In the genomic region with DNA sequence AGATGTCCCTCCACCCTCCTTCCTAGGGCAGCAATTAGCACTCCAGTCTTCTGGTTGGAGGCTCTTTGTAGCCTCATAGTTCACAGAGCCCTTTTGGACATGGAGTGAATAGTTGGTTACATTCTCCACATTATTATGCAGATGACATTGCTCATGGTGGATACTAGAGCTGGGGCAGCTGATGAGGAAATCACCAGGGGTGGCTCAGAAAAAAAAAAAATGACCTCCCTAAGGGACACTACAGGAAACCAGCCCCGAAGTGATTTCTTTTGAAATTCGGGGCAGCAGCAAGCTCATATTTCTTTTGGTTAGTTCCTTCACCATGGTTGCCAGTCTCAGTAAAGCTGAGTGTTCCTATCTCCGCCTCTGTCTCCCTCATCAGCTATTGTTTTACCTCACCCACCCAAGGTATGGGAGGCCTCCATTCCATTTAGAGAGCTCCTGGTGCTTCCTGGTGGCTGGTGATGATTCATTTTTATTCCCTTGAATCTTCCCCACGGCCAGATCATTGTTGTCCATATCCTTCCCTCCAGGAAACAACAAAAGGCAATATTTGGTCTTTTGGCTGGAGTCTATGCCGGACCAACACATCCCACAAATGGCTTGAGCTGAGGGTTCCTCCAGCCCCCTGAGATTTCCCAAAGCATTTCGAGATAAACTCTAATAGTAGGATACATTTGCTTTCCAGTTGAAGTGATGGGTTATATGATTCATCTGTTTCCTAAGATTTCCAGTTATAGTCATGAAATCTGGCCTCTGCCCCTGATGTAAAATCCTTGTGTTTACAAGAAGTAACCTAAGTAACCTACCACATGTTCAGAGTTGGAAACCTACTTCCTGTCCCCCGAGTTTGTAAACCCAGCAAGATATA, we compare ENCODE assay signal across 12 cellular contexts. TPM values are rescaled to one million over a fixed set of nuclear protein-coding genes. Genes with fewer than 3 reads are reported as not detected.
DNase-seq lines count a peak whose midpoint lies in the region; ATAC-seq, FAIRE-seq and TF ChIP-seq lines count a peak whose summit lies in the region.
"Had no signal": no experiment of that assay in that cellular context is flagged by ENCODE, and none has a peak within 500 bp of the region (broad histone marks: within the 10 kb centered on the region; RNA-seq: fewer than 3 reads in every experiment).

No MANE protein-coding gene starts in this region.

- POLR2A ChIA-PET in endothelial cell of umbilical vein (lab: Charles Lee): no interaction called here

- no peaks in the 10 kb centered on the region for H3K36me3 Mint-ChIP-seq in CD14-positive monocyte

- H3K36me3 ChIP-seq in ACC112 (ENCODE audit: insufficient read depth, low read length) (no peaks in the 10 kb centered on the region), HUES48 (ENCODE audit: control insufficient read depth, insufficient read depth, low read length) (no peaks in the 10 kb centered on the region), endothelial cell of umbilical vein (ENCODE audit: control insufficient read depth in 2 of 2, extremely low read depth in 1 of 2, insufficient read depth in 2 of 2, low read length in 2 of 2) (no peaks in the 10 kb centered on the region)
- H3K36me3 ChIP-seq: ovary, uterus had no signal

- H3K9me1 ChIP-seq in endothelial cell of umbilical vein (replicated peaks; ENCODE audit: control insufficient read depth, extremely low read depth, insufficient read depth, low read length): no peaks in the 10 kb centered on the region

- H3K9ac ChIP-seq in HUES48 (ENCODE audit: low read depth, low read length) (no peak overlapping the region), endothelial cell of umbilical vein (replicated peaks; ENCODE audit: extremely low read depth, insufficient read depth, low read length) (no peak overlapping the region)

- TF ChIP-seq POLR2A in endothelial cell of umbilical vein (IDR thresholded peaks at IDR 0.05; ENCODE audit: low read depth, low read length): no peak

- peak overlapping the region; percentile 1 for H3K4me2 ChIP-seq in endothelial cell of umbilical vein (ENCODE audit: insufficient read depth, low read length)

- H3K27me3 Mint-ChIP-seq in CD14-positive monocyte (ENCODE audit: low read depth in 3 of 3): no peaks in the 10 kb centered on the region

- H3K4me3 ChIP-seq in ACC112 (ENCODE audit: low read depth, low read length) (peak overlapping the region; percentile 50), HUES48 (ENCODE audit: low read depth, low read length) (no peak overlapping the region), endothelial cell of umbilical vein (replicated peaks in 1 of 3; ENCODE audit: insufficient read depth in 1 of 3, low read depth in 1 of 3, low read length in 3 of 3) (no peak overlapping the region)
- H3K4me3 ChIP-seq: ovary, uterus had no signal

- H3K4me1 Mint-ChIP-seq in CD14-positive monocyte: peaks cover 2% of the 10 kb centered on the region

- DNase-seq in endothelial cell of umbilical vein (ENCODE audit: low read depth, low spot score) (peak; percentile 33), medulla oblongata (ENCODE audit: extremely low spot score) (peak; percentile 28), GM20000 (ENCODE audit: low spot score) (no peak), CD14-positive monocyte (ENCODE audit: low spot score) (no peak)
- DNase-seq: Caco-2, ovary, uterus had no signal

- no peak for ATAC-seq in GM18858 (IDR thresholded peaks at IDR 0.05; ENCODE audit: unreplicated experiment)
- no peak for ATAC-seq in HG02759 (IDR thresholded peaks at IDR 0.05; ENCODE audit: unreplicated experiment)

- CTCF ChIA-PET in endothelial cell of umbilical vein (lab: Charles Lee): interaction anchor here (0.8 to 2.1 kb wide), 4 partner anchors 9 to 133 kb away, joined by 3 to 8 read pairs (median 3); no protein-coding TSS in a partner anchor

- H3K27me3 ChIP-seq in ACC112 (ENCODE audit: insufficient read depth, low read length): no peaks in the 10 kb centered on the region
- no peaks in the 10 kb centered on the region for H3K27me3 ChIP-seq in HUES48 (ENCODE audit: control insufficient read depth, insufficient read depth, low read length)
- no peaks in the 10 kb centered on the region for H3K27me3 ChIP-seq in endothelial cell of umbilical vein (ENCODE audit: control insufficient read depth in 2 of 2, insufficient read depth in 2 of 2, low read length in 2 of 2)
- H3K27me3 ChIP-seq: ovary, uterus had no signal

- dilution Hi-C loops in endothelial cell of umbilical vein (cut with MboI; ENCODE audit: extremely low pct_ligation_motif_present, low sequenced_read_pairs): no loop called here

- H3K9me3 ChIP-seq in HUES48 (ENCODE audit: control insufficient read depth, insufficient read depth, low read length): no peaks in the 10 kb centered on the region
- no peaks in the 10 kb centered on the region for H3K9me3 ChIP-seq in endothelial cell of umbilical vein (replicated peaks; ENCODE audit: control insufficient read depth, insufficient read depth, low read length)
- H3K9me3 ChIP-seq: Caco-2, ovary, uterus had no signal

- H4K20me1 ChIP-seq in endothelial cell of umbilical vein (replicated peaks; ENCODE audit: control insufficient read depth, extremely low read depth, insufficient read depth, low read length): no peaks in the 10 kb centered on the region

- H3K4me1 ChIP-seq in ACC112 (ENCODE audit: control insufficient read depth, insufficient read depth, low read length, unreplicated experiment) (peaks cover 40% of the 10 kb centered on the region), HUES48 (ENCODE audit: control insufficient read depth, insufficient read depth, low read length) (peaks cover 12% of the 10 kb centered on the region), endothelial cell of umbilical vein (ENCODE audit: control insufficient read depth, extremely low read depth, insufficient read depth, low read length) (peaks cover 11% of the 10 kb centered on the region)
- H3K4me1 ChIP-seq: uterus had no signal

- intact Hi-C loops in endothelial cell of umbilical vein (cut with micrococcal nuclease) (no loop called here), CD14-positive monocyte (cut with micrococcal nuclease) (no loop called here)

- peaks cover 0 to 13% (median 6%) of the 10 kb centered on the region in 7 donors for H3K9me3 Mint-ChIP-seq in CD14-positive monocyte
- H3K9me3 Mint-ChIP-seq: T-helper 2 cell treated with Interferon-gamma antibody and Interleukin-4, amounts not matched to agents 5 μg/mL and 100 μg/mL, for 36 hours had no signal

- peak; percentile 87 for FAIRE-seq in endothelial cell of umbilical vein (lab: Jason Lieb, UNC)

- H3K27ac ChIP-seq in ACC112 (ENCODE audit: low read depth, low read length): peak overlapping the region; percentile 97
- peak overlapping the region; percentile 55 for H3K27ac ChIP-seq in HUES48 (ENCODE audit: low read depth, low read length)
- peak overlapping the region; percentile 19 for H3K27ac ChIP-seq in endothelial cell of umbilical vein (ENCODE audit: insufficient read depth, low read depth, low read length)
- H3K27ac ChIP-seq: ovary, uterus had no signal

- H2AFZ ChIP-seq in ACC112 (ENCODE audit: low read length, unreplicated experiment) (peak overlapping the region; percentile 19), endothelial cell of umbilical vein (ENCODE audit: low read depth, low read length) (peak overlapping the region; percentile 3)

- H3K27ac Mint-ChIP-seq in CD14-positive monocyte: no peak overlapping the region
- H3K27ac Mint-ChIP-seq: T-helper 2 cell treated with Interferon-gamma antibody and Interleukin-4, amounts not matched to agents 5 μg/mL and 100 μg/mL, for 36 hours had no signal

- no peaks in the 10 kb centered on the region for H3K79me2 ChIP-seq in ACC112 (ENCODE audit: control insufficient read depth, insufficient read depth, low read length, unreplicated experiment)
- H3K79me2 ChIP-seq in endothelial cell of umbilical vein (ENCODE audit: control insufficient read depth, insufficient read depth, low read length): no peaks in the 10 kb centered on the region

- BruUV-seq in endothelial cell of umbilical vein (replicated peaks; lab: Mats Ljungman, UMichigan): no TSS peak

- no peak for TF ChIP-seq CTCF in endothelial cell of umbilical vein (IDR thresholded peaks at IDR 0.05; ENCODE audit: extremely low read depth in 1 of 2, insufficient read depth in 1 of 2, low read depth in 1 of 2, low read length in 2 of 2)
- TF ChIP-seq CTCF in GM20000 (IDR thresholded peaks at IDR 0.05; ENCODE audit: extremely low read depth, missing control alignments): no peak
- TF ChIP-seq CTCF in CD14-positive monocyte (IDR thresholded peaks at IDR 0.05): no peak

- H3K4me3 Mint-ChIP-seq in CD14-positive monocyte: no peak overlapping the region

TF ChIP-seq in endothelial cell of umbilical vein, 7 proteins besides CTCF, POLR2A, EP300 and RAD21:
- TF ChIP-seq MYC (IDR thresholded peaks at IDR 0.05; ENCODE audit: low read depth, low read length) (no peak), FOS (IDR thresholded peaks at IDR 0.05; ENCODE audit: borderline replicate concordance, insufficient read depth, low read length) (peak; percentile 66)
TF ChIP-seq in endothelial cell of umbilical vein: peak in this region for 1.

RNA-seq across cellular contexts. Expression of a gene that starts 56.2 kb away (rescaled TPM):
- 33.0 and 56.7 TPM in 2 replicates for total RNA-seq in endothelial cell of umbilical vein
- polyA plus RNA-seq in endothelial cell of umbilical vein (21.7 and 22.5 TPM in 2 replicates), CD14-positive monocyte (not detected)
- 14.2 and 17.0 TPM in 2 replicates for polyA plus RNA-seq in endothelial cell of umbilical vein (2011; cell fraction: cytosol; rRNA removed)
- polyA plus RNA-seq in endothelial cell of umbilical vein (2011; cell fraction: nucleus; rRNA removed): 36.9 and 38.6 TPM in 2 replicates
- 1.7 and 2.7 TPM in 2 replicates for polyA plus RNA-seq in endothelial cell of umbilical vein (2012)
- polyA minus RNA-seq in endothelial cell of umbilical vein: 34.1 and 39.0 TPM in 2 replicates
- 0.31 TPM for polyA minus RNA-seq in endothelial cell of umbilical vein (2011; cell fraction: cytosol; rRNA and poly(A)+ RNA removed)
- polyA minus RNA-seq in endothelial cell of umbilical vein (2011; cell fraction: nucleus; rRNA and poly(A)+ RNA removed): 22.0 and 32.9 TPM in 2 replicates

Comparison
In these comparisons a context has a peak if more than half of its experiments do, and no peak if none do; other contexts are left out.
1. H3K27ac ChIP-seq: peak in every context shown above with its lines; median percentile 97 in ACC112; 55 in HUES48; 19 in endothelial cell of umbilical vein.
2. DNase-seq: peak in endothelial cell of umbilical vein (single experiment) and medulla oblongata (single experiment); none in GM20000 (single experiment) and CD14-positive monocyte (single experiment).